Comparison of ENCODE assay signal across 8 cellular contexts in the genomic region with DNA sequence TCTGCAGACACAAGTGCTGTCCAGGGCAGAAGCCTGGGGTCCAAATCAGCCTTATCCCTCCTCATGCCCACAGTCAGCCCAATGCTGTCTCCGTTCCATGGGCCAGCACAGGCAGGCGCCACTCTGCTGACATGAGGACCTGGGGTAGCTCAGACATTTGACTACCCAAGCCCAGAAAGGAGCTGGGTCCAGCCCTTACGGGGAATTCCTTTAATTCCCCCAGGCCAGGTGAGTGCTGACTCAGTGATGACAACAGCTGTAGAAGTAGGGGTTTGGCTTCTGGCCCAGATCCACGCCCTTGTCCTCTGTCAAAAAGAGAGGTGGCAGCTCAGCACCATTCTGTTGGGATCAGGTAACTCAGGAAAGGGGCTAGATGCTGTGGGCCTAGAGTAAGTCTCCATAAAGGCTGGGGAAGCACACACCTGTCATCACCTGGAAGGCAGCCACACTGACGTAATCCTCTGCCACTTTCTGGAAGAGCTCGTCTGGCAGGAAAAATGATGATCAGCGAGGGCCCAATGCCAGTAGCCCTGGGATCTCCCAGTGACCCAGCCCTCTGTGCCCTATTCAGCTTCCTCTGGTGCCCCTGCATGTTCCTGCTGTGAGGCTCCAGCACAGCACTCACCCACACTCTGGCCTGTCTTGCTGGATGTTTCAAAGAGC. TPM values are rescaled to one million over a fixed set of nuclear protein-coding genes. Genes with fewer than 3 reads are reported as not detected.
DNase-seq lines count a peak whose midpoint lies in the region; ATAC-seq and TF ChIP-seq lines count a peak whose summit lies in the region.

No MANE protein-coding gene starts in this region.

- H3K4me1 ChIP-seq in BE2C = no peaks in the 10 kb centered on the region

- peaks cover 78% of the 10 kb centered on the region for H3K4me1 Mint-ChIP-seq in activated T-helper 1 cell treated with anti-CD3 and anti-CD28 coated beads, Interleukin-12 subunit alpha, Interleukin-12 subunit beta, Interleukin-2, Interleukin-4 antibody, amounts not matched to agents 30 ng/mL and 10 ng/mL and 1 ng/mL, durations not matched to agents 14 hours and 24 hours and 36 hours (ENCODE audit: low read depth)
- H3K4me1 Mint-ChIP-seq in mesothelial cell of epicardium = peaks cover 45% of the 10 kb centered on the region

- H3K4me3 Mint-ChIP-seq in activated T-helper 1 cell treated with anti-CD3 and anti-CD28 coated beads, Interleukin-12 subunit alpha, Interleukin-12 subunit beta, Interleukin-2, Interleukin-4 antibody, amounts not matched to agents 30 ng/mL and 10 ng/mL and 1 ng/mL, durations not matched to agents 14 hours and 24 hours and 36 hours = peak overlapping the region; percentile 93
- peak overlapping the region; percentile 90 for H3K4me3 Mint-ChIP-seq in mesothelial cell of epicardium

- TF ChIP-seq CTCF in BE2C (IDR thresholded peaks at IDR 0.05; ENCODE audit: low read depth, low read length) (no peak), HFF-Myc (IDR thresholded peaks at IDR 0.05; ENCODE audit: low read depth, low read length, missing control alignments) (no peak), mesothelial cell of epicardium (IDR thresholded peaks at IDR 0.05; ENCODE audit: unreplicated experiment) (no peak)

- H3K27me3 ChIP-seq in BE2C = no peaks in the 10 kb centered on the region

- DNase-seq in BE2C (no peak), HFF-Myc (ENCODE audit: extremely low read depth, low read depth) (no peak), mesothelial cell of epicardium (ENCODE audit: low spot score in 2 of 2, unreplicated experiment in 2 of 2) (no peak), D341Med (ENCODE audit: low spot score) (no peak), CD1c-positive myeloid dendritic cell (ENCODE audit: extremely low spot score) (no peak), NCI-H146 treated with DMSO at 0.1 percent for 48 hours (lab: John Stamatoyannopoulos, UW; ENCODE audit: unreplicated experiment) (no peak)
- no peak for DNase-seq in activated T-helper 1 cell treated with anti-CD3 and anti-CD28 coated beads, Interleukin-12 subunit alpha, Interleukin-12 subunit beta, Interleukin-2, Interleukin-4 antibody, amounts not matched to agents 30 ng/mL and 10 ng/mL and 1 ng/mL, durations not matched to agents 14 hours and 24 hours and 36 hours (ENCODE audit: low spot score)

- H3K9me3 ChIP-seq in BE2C = no peaks in the 10 kb centered on the region

- H3K36me3 Mint-ChIP-seq in activated T-helper 1 cell treated with anti-CD3 and anti-CD28 coated beads, Interleukin-12 subunit alpha, Interleukin-12 subunit beta, Interleukin-2, Interleukin-4 antibody, amounts not matched to agents 30 ng/mL and 10 ng/mL and 1 ng/mL, durations not matched to agents 14 hours and 24 hours and 36 hours (ENCODE audit: low read depth) = peaks cover 61% of the 10 kb centered on the region
- H3K36me3 Mint-ChIP-seq in mesothelial cell of epicardium = peaks cover 8% of the 10 kb centered on the region

- H3K27ac Mint-ChIP-seq in activated T-helper 1 cell treated with anti-CD3 and anti-CD28 coated beads, Interleukin-12 subunit alpha, Interleukin-12 subunit beta, Interleukin-2, Interleukin-4 antibody, amounts not matched to agents 30 ng/mL and 10 ng/mL and 1 ng/mL, durations not matched to agents 14 hours and 24 hours and 36 hours = peak overlapping the region; percentile 84
- peak overlapping the region; percentile 98 for H3K27ac Mint-ChIP-seq in mesothelial cell of epicardium

- H3K4me3 ChIP-seq in BE2C (ENCODE audit: low read depth, low read length) = peak overlapping the region; percentile 90
- peak overlapping the region; percentile 78; the same call in 1 of the 2 replicates for H3K4me3 ChIP-seq in HFF-Myc (replicated peaks; ENCODE audit: low read depth, low read length)

- ATAC-seq in GM21737 (IDR thresholded peaks at IDR 0.05; ENCODE audit: unreplicated experiment) = no peak

- no peaks in the 10 kb centered on the region for H3K27me3 Mint-ChIP-seq in activated T-helper 1 cell treated with anti-CD3 and anti-CD28 coated beads, Interleukin-12 subunit alpha, Interleukin-12 subunit beta, Interleukin-2, Interleukin-4 antibody, amounts not matched to agents 30 ng/mL and 10 ng/mL and 1 ng/mL, durations not matched to agents 14 hours and 24 hours and 36 hours (ENCODE audit: insufficient read depth)
- H3K27me3 Mint-ChIP-seq in mesothelial cell of epicardium (ENCODE audit: low read depth) = no peaks in the 10 kb centered on the region

- intact Hi-C loops in activated T-helper 1 cell treated with anti-CD3 and anti-CD28 coated beads, Interleukin-12 subunit alpha, Interleukin-12 subunit beta, Interleukin-2, Interleukin-4 antibody, amounts not matched to agents 30 ng/mL and 10 ng/mL and 1 ng/mL, durations not matched to agents 14 hours and 24 hours and 36 hours (cut with micrococcal nuclease) = loop anchor here (2.0 to 5.0 kb wide), 2 partner anchors 169 to 854 kb away; a partner anchor contains a TSS

- peaks cover 32% of the 10 kb centered on the region for H3K36me3 ChIP-seq in BE2C

- H3K9me3 Mint-ChIP-seq in activated T-helper 1 cell treated with anti-CD3 and anti-CD28 coated beads, Interleukin-12 subunit alpha, Interleukin-12 subunit beta, Interleukin-2, Interleukin-4 antibody, amounts not matched to agents 30 ng/mL and 10 ng/mL and 1 ng/mL, durations not matched to agents 14 hours and 24 hours and 36 hours = no peaks in the 10 kb centered on the region
- H3K9me3 Mint-ChIP-seq in mesothelial cell of epicardium = no peaks in the 10 kb centered on the region

RNA-seq across cellular contexts. Expression of a gene that starts 1.9 kb away (rescaled TPM):
- polyA plus RNA-seq in BE2C (2012; ENCODE audit: insufficient read depth, insufficient read length, low read depth) = 68.6 TPM
- 19.7 and 22.4 TPM in 2 replicates for total RNA-seq in activated T-helper 1 cell treated with anti-CD3 and anti-CD28 coated beads, Interleukin-12 subunit alpha, Interleukin-12 subunit beta, Interleukin-2, Interleukin-4 antibody, amounts not matched to agents 30 ng/mL and 10 ng/mL and 1 ng/mL, durations not matched to agents 14 hours and 24 hours and 36 hours
- total RNA-seq in mesothelial cell of epicardium = 28.3 to 31.8 TPM (median 30.3 TPM) in 3 replicates

RNA-seq across cellular contexts. Expression of a gene that starts 2.0 kb away (rescaled TPM):
- polyA plus RNA-seq in BE2C (2012; ENCODE audit: insufficient read depth, insufficient read length, low read depth) = 514 TPM
- 239 and 250 TPM in 2 replicates for total RNA-seq in activated T-helper 1 cell treated with anti-CD3 and anti-CD28 coated beads, Interleukin-12 subunit alpha, Interleukin-12 subunit beta, Interleukin-2, Interleukin-4 antibody, amounts not matched to agents 30 ng/mL and 10 ng/mL and 1 ng/mL, durations not matched to agents 14 hours and 24 hours and 36 hours
- total RNA-seq in mesothelial cell of epicardium = 80.5 to 89.8 TPM (median 81.2 TPM) in 3 replicates

RNA-seq across cellular contexts. Expression of a gene that starts 10.1 kb away (rescaled TPM):
- 10.6 TPM for polyA plus RNA-seq in BE2C (2012; ENCODE audit: insufficient read depth, insufficient read length, low read depth)
- 9.6 and 11.8 TPM in 2 replicates for total RNA-seq in activated T-helper 1 cell treated with anti-CD3 and anti-CD28 coated beads, Interleukin-12 subunit alpha, Interleukin-12 subunit beta, Interleukin-2, Interleukin-4 antibody, amounts not matched to agents 30 ng/mL and 10 ng/mL and 1 ng/mL, durations not matched to agents 14 hours and 24 hours and 36 hours
- 18.4 to 19.8 TPM (median 19.2 TPM) in 3 replicates for total RNA-seq in mesothelial cell of epicardium

RNA-seq across cellular contexts. Expression of a gene that starts 49.8 kb away (rescaled TPM):
- 463 TPM for polyA plus RNA-seq in BE2C (2012; ENCODE audit: insufficient read depth, insufficient read length, low read depth)
- 108 and 118 TPM in 2 replicates for total RNA-seq in activated T-helper 1 cell treated with anti-CD3 and anti-CD28 coated beads, Interleukin-12 subunit alpha, Interleukin-12 subunit beta, Interleukin-2, Interleukin-4 antibody, amounts not matched to agents 30 ng/mL and 10 ng/mL and 1 ng/mL, durations not matched to agents 14 hours and 24 hours and 36 hours
- 85.4 to 87.2 TPM (median 87.0 TPM) in 3 replicates for total RNA-seq in mesothelial cell of epicardium

RNA-seq across cellular contexts. Expression of a gene that starts 56.1 kb away (rescaled TPM):
- 11.1 TPM for polyA plus RNA-seq in BE2C (2012; ENCODE audit: insufficient read depth, insufficient read length, low read depth)
- total RNA-seq in activated T-helper 1 cell treated with anti-CD3 and anti-CD28 coated beads, Interleukin-12 subunit alpha, Interleukin-12 subunit beta, Interleukin-2, Interleukin-4 antibody, amounts not matched to agents 30 ng/mL and 10 ng/mL and 1 ng/mL, durations not matched to agents 14 hours and 24 hours and 36 hours = 37.8 and 41.3 TPM in 2 replicates
- 13.5 to 16.1 TPM (median 14.1 TPM) in 3 replicates for total RNA-seq in mesothelial cell of epicardium
